Comparison of ENCODE assay signal across 7 cellular contexts in the genomic region with DNA sequence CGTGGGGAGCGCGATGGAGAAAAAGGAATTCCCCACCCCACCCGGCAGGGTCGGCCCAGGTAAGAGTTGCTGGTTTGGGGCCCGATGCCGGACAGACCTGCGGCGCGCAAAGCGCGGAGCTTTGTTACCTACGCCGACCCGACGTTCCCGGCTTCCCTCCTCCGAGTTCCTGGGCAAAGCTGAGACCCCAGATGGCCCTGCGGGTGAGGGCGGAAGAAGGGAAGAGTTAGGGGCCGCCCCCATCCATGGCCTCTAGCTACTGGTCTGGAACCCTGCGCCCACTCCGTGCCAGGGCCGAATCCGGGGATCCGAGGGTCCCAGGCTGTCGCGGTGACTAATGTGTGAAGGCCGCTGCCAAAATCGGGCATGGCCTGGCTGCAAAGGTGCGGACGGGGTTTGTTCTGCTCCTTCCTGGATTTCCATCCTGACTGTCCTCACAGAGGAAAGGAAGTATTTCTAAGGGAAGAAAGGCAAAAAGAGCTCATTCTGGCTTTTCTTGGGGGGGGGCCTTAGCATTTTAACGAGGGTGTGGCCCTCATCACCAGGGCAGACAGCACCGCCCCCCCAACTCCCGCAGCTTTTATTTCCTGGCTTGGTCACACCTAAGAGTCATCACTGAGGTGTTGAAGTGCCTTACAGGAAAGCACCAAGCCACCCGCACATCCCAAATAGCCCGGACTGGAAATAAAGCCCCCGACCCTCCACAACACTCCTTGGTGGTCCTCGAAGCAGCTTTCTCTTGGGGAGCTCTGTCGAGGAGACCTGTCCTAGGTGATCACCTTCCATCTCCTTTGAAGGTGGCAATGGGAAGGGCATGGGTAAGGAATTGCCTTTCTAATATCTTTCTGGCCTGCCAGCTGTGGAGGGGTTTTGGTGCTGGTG. TPM values are rescaled to one million over a fixed set of nuclear protein-coding genes. Genes with fewer than 3 reads are reported as not detected.
DNase-seq lines count a peak whose midpoint lies in the region; ATAC-seq and TF ChIP-seq lines count a peak whose summit lies in the region.

No MANE protein-coding gene starts in this region.

- peaks cover 36% of the 10 kb centered on the region for H4K20me1 ChIP-seq in GM23338 (replicated peaks; ENCODE audit: insufficient read depth)

- H3K4me3 ChIP-seq in GM23338: peak overlapping the region; percentile 98
- peak overlapping the region; percentile 30 for H3K4me3 ChIP-seq in mucosa of descending colon

- H3K9me3 Mint-ChIP-seq in GM23338: no peaks in the 10 kb centered on the region; the same call in 2 of the 3 replicates

- 0 out of 2 replicates have a peak, but pooled peaks cover 3% of the 10 kb centered on the region for H3F3A ChIP-seq in GM23338 (replicated peaks; ENCODE audit: low read depth)

- no peaks in the 10 kb centered on the region for H3K9me2 ChIP-seq in GM23338 (ENCODE audit: insufficient read depth)

- H3K36me3 ChIP-seq in GM23338 (ENCODE audit: insufficient read depth): no peaks in the 10 kb centered on the region; the same call in 1 of the 2 replicates
- no peaks in the 10 kb centered on the region for H3K36me3 ChIP-seq in mucosa of descending colon (ENCODE audit: low read depth)

- H3K27me3 Mint-ChIP-seq in GM23338 (ENCODE audit: insufficient read depth, low read depth, poor library complexity): peaks cover 12% of the 10 kb centered on the region

- H3K27me3 ChIP-seq in GM23338 (ENCODE audit: insufficient read depth): no peaks in the 10 kb centered on the region

- intact Hi-C loops in mucosa of descending colon (cut with DNase I, micrococcal nuclease): no loop called here

- no peaks in the 10 kb centered on the region for H3K9me3 ChIP-seq in mucosa of descending colon

- peak overlapping the region; percentile 76 for H2AFZ ChIP-seq in GM23338

- peak overlapping the region; percentile 90 for H3K4me2 ChIP-seq in GM23338

- peak overlapping the region; percentile 59; the same call in 1 of the 2 replicates for H3K27ac Mint-ChIP-seq in GM23338

- peaks cover 58% of the 10 kb centered on the region for H3K79me2 ChIP-seq in GM23338 (replicated peaks; ENCODE audit: insufficient read depth)

- H3K4me3 Mint-ChIP-seq in GM23338: peak overlapping the region; percentile 89

- H3K4me1 Mint-ChIP-seq in GM23338: peaks cover 35% of the 10 kb centered on the region

- DNase-seq in GM23338 (ENCODE audit: low spot score): peak; percentile 86
- peak; percentile 28 for DNase-seq in NCI-H526 treated with DMSO at 0.1 percent for 48 hours (lab: John Stamatoyannopoulos, UW)
- DNase-seq in dermis blood vessel endothelial cell: peak; percentile 29
- DNase-seq in mucosa of descending colon: peak in 2 of 3 donors; percentile 23 to 44

- H3K27ac ChIP-seq in GM23338 (ENCODE audit: low read depth): 0 out of 2 replicates have a peak overlapping the region, but pooled peaks have one; percentile 55

- H3K4me1 ChIP-seq in GM23338 (ENCODE audit: insufficient read depth) (peaks cover 31% of the 10 kb centered on the region), mucosa of descending colon (ENCODE audit: low read depth) (peaks cover 9% of the 10 kb centered on the region)

- TF ChIP-seq CTCF in GM23338 (conservative IDR thresholded peaks at IDR 0.05; ENCODE audit: low read depth in 2 of 2): no peak
- TF ChIP-seq CTCF in mucosa of descending colon (IDR thresholded peaks at IDR 0.05): no peak

- ATAC-seq in GM23338: peak; percentile 53
- ATAC-seq in mucosa of descending colon: peak; percentile 58
- ATAC-seq in GM21390 (IDR thresholded peaks at IDR 0.05; ENCODE audit: unreplicated experiment): no peak
- no peak for ATAC-seq in GM18511 (IDR thresholded peaks at IDR 0.05; ENCODE audit: unreplicated experiment)
- ATAC-seq in GM18907 (IDR thresholded peaks at IDR 0.05; ENCODE audit: unreplicated experiment): no peak

- H3K36me3 Mint-ChIP-seq in GM23338 (ENCODE audit: low read depth): peaks cover 13% of the 10 kb centered on the region

TF ChIP-seq in GM23338, 12 proteins besides CTCF, POLR2A, EP300 and RAD21:
- no peak for TF ChIP-seq EZH2phosphoT487 (IDR thresholded peaks at IDR 0.05; ENCODE audit: unreplicated experiment)
- peak; percentile 52 for TF ChIP-seq POLR2AphosphoS5 (IDR thresholded peaks at IDR 0.05; ENCODE audit: low read depth)
- TF ChIP-seq CREB1 (CRISPR knock-in tag; IDR thresholded peaks at IDR 0.05; ENCODE audit: low read depth): peak; percentile 43; the same call in 1 of the 2 replicates

RNA-seq across cellular contexts. Expression of a gene that starts 1.1 kb away (rescaled TPM):
- total RNA-seq in GM23338 (2014; rRNA removed; shearing (Covaris generic)): 121 and 147 TPM in 2 replicates
- 46.1 and 52.2 TPM in 2 replicates for polyA plus RNA-seq in GM23338 (2016; fragmentation: Nextera tagmentation; extraction: Ambion mirVana)
- total RNA-seq in dermis blood vessel endothelial cell (23.0 and 29.9 TPM in 2 replicates), mucosa of descending colon (10 to 100 TPM in 1 of 3 donors, 1 to 10 TPM in 2; 8.3 to 12.9 (median 9.4) TPM)

RNA-seq across cellular contexts. Expression of a gene that starts 17.7 kb away (rescaled TPM):
- 17.4 and 22.4 TPM in 2 replicates for total RNA-seq in GM23338 (2014; rRNA removed; shearing (Covaris generic))
- 14.9 and 16.6 TPM in 2 replicates for polyA plus RNA-seq in GM23338 (2016; fragmentation: Nextera tagmentation; extraction: Ambion mirVana)
- 17.3 and 19.9 TPM in 2 replicates for total RNA-seq in dermis blood vessel endothelial cell
- total RNA-seq in mucosa of descending colon: 100 to 1,000 TPM in 1 of 3 donors, 10 to 100 TPM in 2; 69.1 to 144 (median 99.1) TPM

RNA-seq across cellular contexts. Expression of a gene that starts 17.9 kb away (rescaled TPM):
- total RNA-seq in GM23338 (2014; rRNA removed; shearing (Covaris generic)): 32.3 and 40.4 TPM in 2 replicates
- polyA plus RNA-seq in GM23338 (2016; fragmentation: Nextera tagmentation; extraction: Ambion mirVana): 127 and 128 TPM in 2 replicates
- total RNA-seq in dermis blood vessel endothelial cell: 18.5 and 19.4 TPM in 2 replicates
- total RNA-seq in mucosa of descending colon: 10 to 100 TPM; 58.7 to 82.8 (median 75.2) TPM

RNA-seq across cellular contexts. Expression of a gene that starts 23.5 kb away (rescaled TPM):
- 9.7 and 13.2 TPM in 2 replicates for total RNA-seq in GM23338 (2014; rRNA removed; shearing (Covaris generic))
- 2.8 and 3.4 TPM in 2 replicates for polyA plus RNA-seq in GM23338 (2016; fragmentation: Nextera tagmentation; extraction: Ambion mirVana)
- total RNA-seq in dermis blood vessel endothelial cell: 38.9 and 39.5 TPM in 2 replicates
- 10 to 100 TPM; 15.1 to 16.2 (median 15.3) TPM for total RNA-seq in mucosa of descending colon

RNA-seq across cellular contexts. Expression of a gene that starts 55.7 kb away (rescaled TPM):
- total RNA-seq in GM23338 (2014; rRNA removed; shearing (Covaris generic)): 98.6 and 106 TPM in 2 replicates
- polyA plus RNA-seq in GM23338 (2016; fragmentation: Nextera tagmentation; extraction: Ambion mirVana): 63.8 and 64.7 TPM in 2 replicates
- total RNA-seq in dermis blood vessel endothelial cell: 100 and 147 TPM in 2 replicates
- 10 to 100 TPM; 31.4 to 40.0 (median 37.1) TPM for total RNA-seq in mucosa of descending colon

Comparison
In these comparisons a context has a peak if more than half of its experiments do, and no peak if none do; other contexts are left out.
1. ATAC-seq: peak in GM23338 (single experiment) and mucosa of descending colon (single experiment); none in GM21390 (single experiment), GM18511 (single experiment) and GM18907 (single experiment).
2. DNase-seq: peak in every context shown above with its lines; median percentile 86 in GM23338; 34 in mucosa of descending colon; 29 in dermis blood vessel endothelial cell; 28 in NCI-H526 treated with DMSO at 0.1 percent for 48 hours.